Comparison of ENCODE assay signal across 2 cellular contexts in the genomic region with DNA sequence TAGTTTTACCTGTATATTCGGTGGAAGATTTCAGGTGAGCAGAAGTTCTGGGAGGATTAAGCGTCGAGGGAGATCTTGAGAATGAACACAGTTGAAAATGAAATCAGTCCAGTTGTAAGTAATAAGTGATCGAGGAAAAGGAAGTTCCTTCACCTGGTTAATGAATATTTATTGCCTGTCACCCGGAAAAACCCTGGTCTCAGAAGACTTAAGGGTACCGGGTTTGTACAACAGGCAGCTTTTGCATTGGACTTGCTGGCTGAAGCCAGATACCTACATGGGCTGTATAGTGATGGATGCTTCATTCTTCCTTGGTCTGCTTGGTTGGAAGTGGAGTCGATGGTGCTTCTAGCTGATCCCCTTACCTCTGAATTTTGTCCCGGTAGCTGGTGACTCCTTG.
TF ChIP-seq lines count a peak whose summit lies in the region.

No MANE protein-coding gene starts in this region.

TF ChIP-seq in SK-N-SH, 30 proteins besides CTCF, POLR2A, EP300 and RAD21 (continued from another document):
- TF ChIP-seq, protein P1, sequence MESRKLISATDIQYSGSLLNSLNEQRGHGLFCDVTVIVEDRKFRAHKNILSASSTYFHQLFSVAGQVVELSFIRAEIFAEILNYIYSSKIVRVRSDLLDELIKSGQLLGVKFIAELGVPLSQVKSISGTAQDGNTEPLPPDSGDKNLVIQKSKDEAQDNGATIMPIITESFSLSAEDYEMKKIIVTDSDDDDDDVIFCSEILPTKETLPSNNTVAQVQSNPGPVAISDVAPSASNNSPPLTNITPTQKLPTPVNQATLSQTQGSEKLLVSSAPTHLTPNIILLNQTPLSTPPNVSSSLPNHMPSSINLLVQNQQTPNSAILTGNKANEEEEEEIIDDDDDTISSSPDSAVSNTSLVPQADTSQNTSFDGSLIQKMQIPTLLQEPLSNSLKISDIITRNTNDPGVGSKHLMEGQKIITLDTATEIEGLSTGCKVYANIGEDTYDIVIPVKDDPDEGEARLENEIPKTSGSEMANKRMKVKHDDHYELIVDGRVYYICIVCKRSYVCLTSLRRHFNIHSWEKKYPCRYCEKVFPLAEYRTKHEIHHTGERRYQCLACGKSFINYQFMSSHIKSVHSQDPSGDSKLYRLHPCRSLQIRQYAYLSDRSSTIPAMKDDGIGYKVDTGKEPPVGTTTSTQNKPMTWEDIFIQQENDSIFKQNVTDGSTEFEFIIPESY (IDR thresholded peaks at IDR 0.05; ENCODE audit: borderline replicate concordance, low read depth), result no peak
- TF ChIP-seq FOXM1 (IDR thresholded peaks at IDR 0.05; ENCODE audit: low read depth), result no peak
- TF ChIP-seq TEAD4 (IDR thresholded peaks at IDR 0.05; ENCODE audit: borderline replicate concordance, insufficient read depth), result no peak
- no peak for TF ChIP-seq RFX5 (IDR thresholded peaks at IDR 0.05; ENCODE audit: low read length)

TF ChIP-seq in SK-N-SH treated with all-trans-retinoic acid at 6 μM for 48 hours, 23 proteins besides CTCF, POLR2A, EP300 and RAD21 (continued from another document):
- TF ChIP-seq, protein P2, sequence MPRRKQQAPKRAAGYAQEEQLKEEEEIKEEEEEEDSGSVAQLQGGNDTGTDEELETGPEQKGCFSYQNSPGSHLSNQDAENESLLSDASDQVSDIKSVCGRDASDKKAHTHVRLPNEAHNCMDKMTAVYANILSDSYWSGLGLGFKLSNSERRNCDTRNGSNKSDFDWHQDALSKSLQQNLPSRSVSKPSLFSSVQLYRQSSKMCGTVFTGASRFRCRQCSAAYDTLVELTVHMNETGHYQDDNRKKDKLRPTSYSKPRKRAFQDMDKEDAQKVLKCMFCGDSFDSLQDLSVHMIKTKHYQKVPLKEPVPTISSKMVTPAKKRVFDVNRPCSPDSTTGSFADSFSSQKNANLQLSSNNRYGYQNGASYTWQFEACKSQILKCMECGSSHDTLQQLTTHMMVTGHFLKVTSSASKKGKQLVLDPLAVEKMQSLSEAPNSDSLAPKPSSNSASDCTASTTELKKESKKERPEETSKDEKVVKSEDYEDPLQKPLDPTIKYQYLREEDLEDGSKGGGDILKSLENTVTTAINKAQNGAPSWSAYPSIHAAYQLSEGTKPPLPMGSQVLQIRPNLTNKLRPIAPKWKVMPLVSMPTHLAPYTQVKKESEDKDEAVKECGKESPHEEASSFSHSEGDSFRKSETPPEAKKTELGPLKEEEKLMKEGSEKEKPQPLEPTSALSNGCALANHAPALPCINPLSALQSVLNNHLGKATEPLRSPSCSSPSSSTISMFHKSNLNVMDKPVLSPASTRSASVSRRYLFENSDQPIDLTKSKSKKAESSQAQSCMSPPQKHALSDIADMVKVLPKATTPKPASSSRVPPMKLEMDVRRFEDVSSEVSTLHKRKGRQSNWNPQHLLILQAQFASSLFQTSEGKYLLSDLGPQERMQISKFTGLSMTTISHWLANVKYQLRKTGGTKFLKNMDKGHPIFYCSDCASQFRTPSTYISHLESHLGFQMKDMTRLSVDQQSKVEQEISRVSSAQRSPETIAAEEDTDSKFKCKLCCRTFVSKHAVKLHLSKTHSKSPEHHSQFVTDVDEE (CRISPR knock-in tag; IDR thresholded peaks at IDR 0.05), result no peak
- TF ChIP-seq SNAI2 (CRISPR knock-in tag; IDR thresholded peaks at IDR 0.05) (no peak), RARB (CRISPR knock-in tag; IDR thresholded peaks at IDR 0.05) (no peak), GLIS3 (CRISPR knock-in tag; IDR thresholded peaks at IDR 0.05) (no peak)
- TF ChIP-seq, protein P3, sequence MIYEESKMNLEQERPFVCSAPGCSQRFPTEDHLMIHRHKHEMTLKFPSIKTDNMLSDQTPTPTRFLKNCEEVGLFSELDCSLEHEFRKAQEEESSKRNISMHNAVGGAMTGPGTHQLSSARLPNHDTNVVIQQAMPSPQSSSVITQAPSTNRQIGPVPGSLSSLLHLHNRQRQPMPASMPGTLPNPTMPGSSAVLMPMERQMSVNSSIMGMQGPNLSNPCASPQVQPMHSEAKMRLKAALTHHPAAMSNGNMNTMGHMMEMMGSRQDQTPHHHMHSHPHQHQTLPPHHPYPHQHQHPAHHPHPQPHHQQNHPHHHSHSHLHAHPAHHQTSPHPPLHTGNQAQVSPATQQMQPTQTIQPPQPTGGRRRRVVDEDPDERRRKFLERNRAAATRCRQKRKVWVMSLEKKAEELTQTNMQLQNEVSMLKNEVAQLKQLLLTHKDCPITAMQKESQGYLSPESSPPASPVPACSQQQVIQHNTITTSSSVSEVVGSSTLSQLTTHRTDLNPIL (CRISPR knock-in tag; IDR thresholded peaks at IDR 0.05; ENCODE audit: low read depth), result no peak
